11 cellular contexts compared by ENCODE assay signal in genomic region chr6:166007349-166008263, GRCh38.
DNase-seq lines count a peak whose midpoint lies in the region; ATAC-seq and TF ChIP-seq lines count a peak whose summit lies in the region.
"Had no signal": no experiment of that assay in that cellular context is flagged by ENCODE, and none has a peak within 500 bp of the region (broad histone marks: within the 10 kb centered on the region; RNA-seq: fewer than 3 reads in every experiment).

No MANE protein-coding gene starts in this region.

- peak; percentile 73 for DNase-seq in G401 (ENCODE audit: low spot score)
- DNase-seq in activated naive CD8-positive, alpha-beta T cell treated with anti-CD3 and anti-CD28 coated beads, Interleukin-2, amount 50 U/mL, for 24 hours, result no peak
- peak; percentile 83 for DNase-seq in left ventricle myocardium superior
- peak; percentile 93 for DNase-seq in sigmoid colon
- DNase-seq in OCI-M1 (lab: John Stamatoyannopoulos, UW), result no peak
- no peak for DNase-seq in cerebellar nuclear complex (lab: John Stamatoyannopoulos, UW)
- DNase-seq in erythroblast (lab: John Stamatoyannopoulos, UW), result no peak
- DNase-seq: activated CD4-positive, alpha-beta T cell treated with anti-CD3 and anti-CD28 coated beads, Interleukin-2, amount 50 U/mL, for 48 hours; effector CD4-positive, alpha-beta T cell; PC-9 had no signal

- H3K4me1 ChIP-seq in sigmoid colon, result peaks cover 0 to 58% (median 50%) of the 10 kb centered on the region in 4 donors

- TF ChIP-seq EP300 in sigmoid colon (IDR thresholded peaks at IDR 0.05), result no peak

- H3K9me3 Mint-ChIP-seq in activated naive CD8-positive, alpha-beta T cell treated with anti-CD3 and anti-CD28 coated beads, Interleukin-2, amount 50 U/mL, for 24 hours, result no peaks in the 10 kb centered on the region

- H3K27me3 ChIP-seq in sigmoid colon, result peaks cover 0 to 58% (median 12%) of the 10 kb centered on the region in 3 donors

- H3K27me3 Mint-ChIP-seq in activated naive CD8-positive, alpha-beta T cell treated with anti-CD3 and anti-CD28 coated beads, Interleukin-2, amount 50 U/mL, for 24 hours, result peaks cover 80% of the 10 kb centered on the region

- H3K27ac ChIP-seq in sigmoid colon, result peak overlapping the region in 3 of 4 donors; percentile 77 to 93 (median 84)
- H3K27ac ChIP-seq: PC-9 had no signal

- H3K36me3 ChIP-seq in sigmoid colon, result no peaks in the 10 kb centered on the region

- H3K36me3 Mint-ChIP-seq in activated naive CD8-positive, alpha-beta T cell treated with anti-CD3 and anti-CD28 coated beads, Interleukin-2, amount 50 U/mL, for 24 hours (ENCODE audit: low read depth), result no peaks in the 10 kb centered on the region

- intact Hi-C loops in left ventricle myocardium superior (cut with micrococcal nuclease), result no loop called here
- intact Hi-C loops in sigmoid colon (cut with DNase I), result loop anchor here (1.0 to 10.0 kb wide), 4 partner anchors 89 to 377 kb away; partner anchors contain the start of gene MPC1

- peak overlapping the region; percentile 18 for H3K4me3 Mint-ChIP-seq in activated naive CD8-positive, alpha-beta T cell treated with anti-CD3 and anti-CD28 coated beads, Interleukin-2, amount 50 U/mL, for 24 hours

- H3K9me3 ChIP-seq in sigmoid colon, result no peaks in the 10 kb centered on the region

- ATAC-seq in activated naive CD8-positive, alpha-beta T cell treated with anti-CD3 and anti-CD28 coated beads, Interleukin-2, amount 50 U/mL, for 24 hours, result no peak
- ATAC-seq in left ventricle myocardium superior (peak; percentile 49), GM18858 (IDR thresholded peaks at IDR 0.05; ENCODE audit: unreplicated experiment) (no peak)

- peaks cover 7% of the 10 kb centered on the region for H3K4me1 Mint-ChIP-seq in activated naive CD8-positive, alpha-beta T cell treated with anti-CD3 and anti-CD28 coated beads, Interleukin-2, amount 50 U/mL, for 24 hours

- WGBS in sigmoid colon, 2 donors, result 9 to 14% methylated on average over 18 of the region's 18 CpGs

- in situ Hi-C loops in G401 (cut with HindIII; ENCODE audit: low sequenced_read_pairs), result no loop called here

- TF ChIP-seq POLR2A in sigmoid colon (IDR thresholded peaks at IDR 0.05) (no peak), erythroblast (IDR thresholded peaks at IDR 0.05; ENCODE audit: low read length) (no peak)

- peak overlapping the region in 3 of 4 donors; percentile 9 to 53 (median 47) for H3K4me3 ChIP-seq in sigmoid colon
- H3K4me3 ChIP-seq: PC-9 had no signal

- H3K27ac Mint-ChIP-seq in activated naive CD8-positive, alpha-beta T cell treated with anti-CD3 and anti-CD28 coated beads, Interleukin-2, amount 50 U/mL, for 24 hours, result no peak overlapping the region

- TF ChIP-seq CTCF in sigmoid colon (IDR thresholded peaks at IDR 0.05), result no peak

Comparison
In these comparisons a context has a peak if more than half of its experiments do, and no peak if none do; other contexts are left out.
1. DNase-seq: peak in G401 (single experiment), left ventricle myocardium superior (single experiment) and sigmoid colon (single experiment); none in activated naive CD8-positive, alpha-beta T cell treated with anti-CD3 and anti-CD28 coated beads, Interleukin-2, amount 50 U/mL, for 24 hours (single experiment), OCI-M1 (single experiment), cerebellar nuclear complex (0 of 2) and erythroblast (0 of 2).